Comparison of ENCODE assay signal across 9 cellular contexts in the genomic region with DNA sequence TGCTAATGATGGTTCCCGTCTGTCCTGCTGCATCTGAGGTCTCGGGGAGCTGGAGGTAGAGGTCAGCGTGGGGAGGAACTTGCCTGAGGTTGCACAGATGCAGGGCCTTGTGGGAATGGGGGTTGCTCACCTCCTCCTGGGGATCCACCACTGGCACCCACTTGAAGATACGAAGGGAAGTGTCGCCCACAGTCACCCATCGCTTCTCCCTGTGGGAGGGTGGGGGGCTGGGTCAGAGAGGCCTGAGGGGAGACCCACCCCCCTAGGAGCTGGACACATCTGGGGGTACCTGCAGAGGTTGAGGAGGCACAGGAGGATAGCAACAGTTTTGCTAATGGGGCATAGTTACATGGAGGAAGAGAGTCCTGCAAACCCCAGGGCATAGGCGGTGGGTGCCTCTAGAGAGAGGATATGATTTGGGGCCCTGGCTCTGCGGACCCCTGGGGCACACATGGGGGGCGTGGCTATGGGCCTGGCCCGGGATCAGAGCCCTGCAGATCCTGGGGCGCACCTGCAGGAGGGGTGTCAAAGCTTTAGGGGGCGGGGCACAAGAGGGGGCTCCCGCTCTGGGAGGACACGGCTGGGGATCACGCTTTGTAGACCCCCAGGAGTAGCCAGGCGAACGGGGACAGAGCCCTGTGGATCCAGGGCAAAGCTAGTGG. TPM values are rescaled to one million over a fixed set of nuclear protein-coding genes. Genes with fewer than 3 reads are reported as not detected.
A peak's percentile ranks its signal among the peaks of the same experiment; 100 is the strongest.
DNase-seq lines count a peak whose midpoint lies in the region; ATAC-seq, FAIRE-seq and TF ChIP-seq lines count a peak whose summit lies in the region.
"Had no signal": no experiment of that assay in that cellular context is flagged by ENCODE, and none has a peak within 500 bp of the region (broad histone marks: within the 10 kb centered on the region; RNA-seq: fewer than 3 reads in every experiment).

No MANE protein-coding gene starts in this region.

- H3K36me3 ChIP-seq in small intestine (ENCODE audit: control insufficient read depth in 2 of 2, insufficient read depth in 2 of 2, low read length in 2 of 2), result peaks cover 0 to 3% of the 10 kb centered on the region in 2 donors

- TF ChIP-seq CTCF in GM13976 (IDR thresholded peaks at IDR 0.05; ENCODE audit: borderline replicate concordance, control extremely low read depth, extremely low read depth, insufficient read depth, missing control alignments), result no peak

- H3K4me1 ChIP-seq in small intestine (ENCODE audit: control insufficient read depth in 2 of 2, insufficient read depth in 1 of 2, low read depth in 1 of 2, low read length in 1 of 2), result peaks cover 1 to 2% of the 10 kb centered on the region in 2 donors

- H3K9me3 ChIP-seq in small intestine (ENCODE audit: control insufficient read depth, low read depth), result no peaks in the 10 kb centered on the region

- no peaks in the 10 kb centered on the region for H3K9me3 Mint-ChIP-seq in activated T-cell treated with anti-CD3 and anti-CD28 coated beads, Interleukin-2, amount 50 U/mL, for 24 hours

- intact Hi-C loops in left ventricle myocardium superior (cut with micrococcal nuclease), result no loop called here

- H3K27ac ChIP-seq in small intestine (ENCODE audit: low read depth in 1 of 2, low read length in 1 of 2), result peak overlapping the region; percentile 71 to 93

- H3K27ac Mint-ChIP-seq in activated T-cell treated with anti-CD3 and anti-CD28 coated beads, Interleukin-2, amount 50 U/mL, for 24 hours, result peak overlapping the region; percentile 75

- H3K27me3 ChIP-seq in small intestine (ENCODE audit: control insufficient read depth in 2 of 2, insufficient read depth in 2 of 2, low read length in 2 of 2), result no peaks in the 10 kb centered on the region

- 5 to 6% (median 5%) methylated on average over 16 to 17 of the region's 17 CpGs for WGBS in small intestine, 3 donors

- peak overlapping the region; percentile 83 for H3K4me3 Mint-ChIP-seq in activated T-cell treated with anti-CD3 and anti-CD28 coated beads, Interleukin-2, amount 50 U/mL, for 24 hours

- DNase-seq in GM13976 (ENCODE audit: low spot score) (peak; percentile 46), left ventricle myocardium superior (peak; percentile 55), small intestine (no peak), NCI-H1048 (lab: John Stamatoyannopoulos, UW) (no peak), islet precursor cell (no peak)
- peak; percentile 55 for DNase-seq in activated T-cell treated with anti-CD3 and anti-CD28 coated beads, Interleukin-2, amount 50 U/mL, for 24 hours

- H3K36me3 Mint-ChIP-seq in activated T-cell treated with anti-CD3 and anti-CD28 coated beads, Interleukin-2, amount 50 U/mL, for 24 hours (ENCODE audit: low read depth), result peaks cover 36% of the 10 kb centered on the region

- H3K27me3 Mint-ChIP-seq in activated T-cell treated with anti-CD3 and anti-CD28 coated beads, Interleukin-2, amount 50 U/mL, for 24 hours, result no peaks in the 10 kb centered on the region

- FAIRE-seq in small intestine (lab: Jason Lieb, UNC), result no peak
- FAIRE-seq: TTC549 had no signal

- peak overlapping the region; percentile 65 to 84 for H3K4me3 ChIP-seq in small intestine (ENCODE audit: low read depth in 1 of 2, low read length in 2 of 2)

- ATAC-seq in HG02870 (IDR thresholded peaks at IDR 0.05; ENCODE audit: unreplicated experiment) (peak; percentile 1), left ventricle myocardium superior (no peak), HG03571 (IDR thresholded peaks at IDR 0.05; ENCODE audit: unreplicated experiment) (no peak)

- H3K4me1 Mint-ChIP-seq in activated T-cell treated with anti-CD3 and anti-CD28 coated beads, Interleukin-2, amount 50 U/mL, for 24 hours (ENCODE audit: low read depth), result peaks cover 47% of the 10 kb centered on the region

- in situ Hi-C loops in GM13976 (cut with MboI; ENCODE audit: low sequenced_read_pairs, unreplicated experiment), result no loop called here

RNA-seq across cellular contexts. Expression of gene BCL7C, which starts 0.7 kb away (rescaled TPM):
- 29.6 TPM for total RNA-seq in left ventricle myocardium superior
- 10 to 100 TPM; 27.7 to 33.2 (median 33.2) TPM for polyA plus RNA-seq in small intestine

RNA-seq across cellular contexts. Expression of gene CTF1, which starts 3.2 kb away (rescaled TPM):
- 7.5 TPM for total RNA-seq in left ventricle myocardium superior
- 1 to 10 TPM in 1 of 3 donors, not detected in 2; 1.1 TPM for polyA plus RNA-seq in small intestine

RNA-seq across cellular contexts. Expression of gene FBXL19, which starts 30.2 kb away (rescaled TPM):
- 5.7 TPM for total RNA-seq in left ventricle myocardium superior
- polyA plus RNA-seq in small intestine, result 10 to 100 TPM in 1 of 3 donors, 1 to 10 TPM in 2; 8.7 to 26.3 (median 9.7) TPM

RNA-seq across cellular contexts. Expression of gene ORAI3, which starts 55.7 kb away (rescaled TPM):
- 10.8 TPM for total RNA-seq in left ventricle myocardium superior
- polyA plus RNA-seq in small intestine, result 10 to 100 TPM in 1 of 3 donors, 1 to 10 TPM in 2; 6.2 to 10.5 (median 6.7) TPM

Comparison
In these comparisons a context has a peak if more than half of its experiments do, and no peak if none do; other contexts are left out.
1. DNase-seq: peak in GM13976 (single experiment), activated T-cell treated with anti-CD3 and anti-CD28 coated beads, Interleukin-2, amount 50 U/mL, for 24 hours (single experiment) and left ventricle myocardium superior (single experiment); none in small intestine (single experiment), NCI-H1048 (single experiment) and islet precursor cell (single experiment).